ENCODE assay signal across 33 cellular contexts in genomic region chr2:214710729-214711128, GRCh38.
"Had no signal": no experiment of that assay in that cellular context is flagged by ENCODE, and none has a peak within 500 bp of the region (broad histone marks: within the 10 kb centered on the region; RNA-seq: fewer than 3 reads in every experiment).

No MANE protein-coding gene starts in this region.

- H3K27me3 ChIP-seq: adrenal gland, ascending aorta, body of pancreas, brain microvascular endothelial cell, breast epithelium, cardiac muscle cell had no signal

- DNase-seq: activated effector memory CD4-positive, alpha-beta T cell treated with anti-CD3 and anti-CD28 coated beads, Interleukin-2, amount 50 U/mL, for 16 hours; activated effector memory CD4-positive, alpha-beta T cell treated with Interleukin-2 at 50 U/mL for 16 hours; activated gamma-delta T cell; activated gamma-delta T cell treated with Interleukin-2 at 50 U/mL for 16 hours; activated naive CD4-positive, alpha-beta T cell; activated naive CD4-positive, alpha-beta T cell treated with anti-CD3 and anti-CD28 coated beads for 36 hours; activated naive CD4-positive, alpha-beta T cell treated with anti-CD3 and anti-CD28 coated beads, Interleukin-2, amount 10 ng/mL, durations not matched to agents 7 days and 5 days; activated naive CD4-positive, alpha-beta T cell treated with anti-CD3 and anti-CD28 coated beads, Interleukin-2, amount 50 U/mL, for 16 hours; activated naive CD4-positive, alpha-beta T cell treated with Interleukin-2 at 50 U/mL for 16 hours; activated naive CD8-positive, alpha-beta T cell treated with anti-CD3 and anti-CD28 coated beads for 36 hours; activated naive CD8-positive, alpha-beta T cell treated with anti-CD3 and anti-CD28 coated beads, Interleukin-2, amount 10 ng/mL, durations not matched to agents 7 days and 5 days; activated naive CD8-positive, alpha-beta T cell treated with anti-CD3 and anti-CD28 coated beads, Interleukin-2, amount 50 U/mL, for 24 hours; activated T-cell treated with anti-CD3 and anti-CD28 coated beads, Interleukin-2, amount 50 U/mL, for 4 hours; activated T-cell treated with anti-CD3 and anti-CD28 coated beads, Interleukin-2, amount 50 U/mL, for 48 hours; activated T-cell treated with anti-CD3 and anti-CD28 coated beads, Interleukin-2, amount 50 U/mL, for 72 hours; adrenal gland; amniotic stem cell; amygdala; anterior cingulate cortex; aorta; body of pancreas; brain microvascular endothelial cell; caudate nucleus; central memory CD4-positive, alpha-beta T cell; cerebellar nuclear complex had no signal

- FAIRE-seq: astrocyte, bronchial epithelial cell, colon had no signal

- H3K27ac ChIP-seq: adrenal gland, ascending aorta, body of pancreas, brain microvascular endothelial cell, breast epithelium, cardiac muscle cell had no signal

- H3K4me3 ChIP-seq: adrenal gland, ascending aorta, body of pancreas, breast epithelium, cardiac muscle cell had no signal

- H3K4me1 ChIP-seq: adrenal gland, ascending aorta, breast epithelium had no signal

- ATAC-seq: activated naive CD4-positive, alpha-beta T cell treated with anti-CD3 and anti-CD28 coated beads, Interleukin-2, amount 50 U/mL, for 72 hours; activated naive CD8-positive, alpha-beta T cell treated with anti-CD3 and anti-CD28 coated beads, Interleukin-2, amount 50 U/mL, for 24 hours; activated T-cell treated with anti-CD3 and anti-CD28 coated beads, Interleukin-2, amount 50 U/mL, for 4 hours; activated T-cell treated with anti-CD3 and anti-CD28 coated beads, Interleukin-2, amount 50 U/mL, for 72 hours; activated T-helper 17 cell treated with anti-CD3 and anti-CD28 coated beads, Interleukin-2, amount 50 U/mL, for 72 hours; body of pancreas had no signal

- H3K9me3 ChIP-seq: adrenal gland, ascending aorta, body of pancreas, breast epithelium had no signal

- H3K36me3 ChIP-seq: adrenal gland, ascending aorta, brain microvascular endothelial cell, breast epithelium, cardiac muscle cell had no signal
